ENCODE assay signal across 8 cellular contexts in genomic region chr2:73780242-73780582, GRCh38. TPM values are rescaled to one million over a fixed set of nuclear protein-coding genes. Genes with fewer than 3 reads are reported as not detected.
DNase-seq lines count a peak whose midpoint lies in the region; ATAC-seq and TF ChIP-seq lines count a peak whose summit lies in the region.

No MANE protein-coding gene starts in this region.

- H3K4me1 Mint-ChIP-seq in activated naive CD4-positive, alpha-beta T cell treated with anti-CD3 and anti-CD28 coated beads for 36 hours (ENCODE audit: low read depth) = peaks cover 24% of the 10 kb centered on the region
- peaks cover 27% of the 10 kb centered on the region for H3K4me1 Mint-ChIP-seq in activated naive CD8-positive, alpha-beta T cell treated with anti-CD3 and anti-CD28 coated beads, Interleukin-2, amount 50 U/mL, for 24 hours

- peaks cover 6% of the 10 kb centered on the region for H3K79me1 ChIP-seq in mesendoderm (ENCODE audit: low read length)

- H3K9me3 ChIP-seq in lower lobe of right lung (no peaks in the 10 kb centered on the region), transverse colon (no peaks in the 10 kb centered on the region)

- no peak overlapping the region for H3K18ac ChIP-seq in mesendoderm (ENCODE audit: low read length)

- H3K27ac ChIP-seq in lower lobe of right lung (peak overlapping the region; percentile 95), transverse colon (peak overlapping the region; percentile 91 to 96 (median 92)), mesendoderm (ENCODE audit: low read depth, low read length) (no peak overlapping the region)

- no peak overlapping the region for H3K4me2 ChIP-seq in mesendoderm (ENCODE audit: low read length)

- H3K4me3 ChIP-seq in lower lobe of right lung = peak overlapping the region; percentile 95
- H3K4me3 ChIP-seq in transverse colon = peak overlapping the region in 3 of 4 donors; percentile 70 to 86 (median 78)
- H3K4me3 ChIP-seq in mesendoderm (ENCODE audit: low read length) = no peak overlapping the region

- H3K56ac ChIP-seq in mesendoderm (ENCODE audit: low read length) = no peak overlapping the region

- TF ChIP-seq POLR2A in transverse colon (IDR thresholded peaks at IDR 0.05) = no peak

- peaks cover 14% of the 10 kb centered on the region for H3K36me3 Mint-ChIP-seq in activated naive CD4-positive, alpha-beta T cell treated with anti-CD3 and anti-CD28 coated beads for 36 hours (ENCODE audit: low read depth)
- H3K36me3 Mint-ChIP-seq in activated naive CD8-positive, alpha-beta T cell treated with anti-CD3 and anti-CD28 coated beads, Interleukin-2, amount 50 U/mL, for 24 hours (ENCODE audit: low read depth) = peaks cover 19% of the 10 kb centered on the region

- H4K5ac ChIP-seq in mesendoderm (ENCODE audit: low read length) = no peak overlapping the region

- H3K36me3 ChIP-seq in lower lobe of right lung = peaks cover 23% of the 10 kb centered on the region
- H3K36me3 ChIP-seq in transverse colon = peaks cover 0 to 18% (median 5%) of the 10 kb centered on the region in 4 donors
- no peaks in the 10 kb centered on the region for H3K36me3 ChIP-seq in mesendoderm (ENCODE audit: control insufficient read depth, insufficient read depth, low read length)

- no peak overlapping the region for H3K9ac ChIP-seq in mesendoderm (ENCODE audit: low read length)

- in situ Hi-C loops in transverse colon (cut with MboI; ENCODE audit: low pct_ligation_motif_present in 1 of 4, low pct_unique_long_range_greater_than_20kb in 1 of 4, low sequenced_read_pairs in 3 of 4) = loop anchor here in 1 of 4 donors (25.0 kb wide), 1 partner anchor 93 kb away; no protein-coding TSS in a partner anchor

- H4K8ac ChIP-seq in mesendoderm (ENCODE audit: low read depth, low read length) = no peak overlapping the region

- H3K27me3 ChIP-seq in lower lobe of right lung (ENCODE audit: low read depth) (peaks cover 4% of the 10 kb centered on the region), transverse colon (no peaks in the 10 kb centered on the region), mesendoderm (ENCODE audit: insufficient read depth, low read length, poor library complexity) (no peaks in the 10 kb centered on the region)

- H3K23ac ChIP-seq in mesendoderm (ENCODE audit: low read length) = no peak overlapping the region

- no peak for DNase-seq in activated naive CD4-positive, alpha-beta T cell treated with anti-CD3 and anti-CD28 coated beads for 36 hours
- DNase-seq in activated naive CD4-positive, alpha-beta T cell treated with Interleukin-2 at 50 U/mL for 16 hours = no peak
- DNase-seq in activated naive CD8-positive, alpha-beta T cell treated with anti-CD3 and anti-CD28 coated beads, Interleukin-2, amount 50 U/mL, for 24 hours = no peak
- DNase-seq in lower lobe of right lung = no peak
- no peak for DNase-seq in transverse colon
- DNase-seq in stimulated activated CD4-positive, alpha-beta T cell treated with anti-CD3 and anti-CD28 coated beads, Interleukin-4, amount 100 ng/mL, for 4 hours = no peak
- no peak for DNase-seq in mesendoderm
- DNase-seq in 8988T = no peak

- WGBS in transverse colon (ENCODE audit: low coverage in 1 of 2), 2 donors = 3 to 4% methylated on average over 5 to 6 of the region's 6 CpGs
- WGBS in mesendoderm (ENCODE audit: extremely low coverage, insufficient coverage, low lambda C conversion rate) = no CpG with 5 or more reads among the region's 6 CpGs

- TF ChIP-seq EP300 in transverse colon (IDR thresholded peaks at IDR 0.05; ENCODE audit: low read depth) = no peak

- H3K27me3 Mint-ChIP-seq in activated naive CD4-positive, alpha-beta T cell treated with anti-CD3 and anti-CD28 coated beads for 36 hours (ENCODE audit: low read depth) = peaks cover 2% of the 10 kb centered on the region
- H3K27me3 Mint-ChIP-seq in activated naive CD8-positive, alpha-beta T cell treated with anti-CD3 and anti-CD28 coated beads, Interleukin-2, amount 50 U/mL, for 24 hours = peaks cover 2% of the 10 kb centered on the region

- no peak overlapping the region for H2BK5ac ChIP-seq in mesendoderm (ENCODE audit: low read length)

- no peak overlapping the region for H2BK120ac ChIP-seq in mesendoderm (ENCODE audit: low read depth, low read length)

- no peak overlapping the region for H2BK15ac ChIP-seq in mesendoderm (replicated peaks; ENCODE audit: low read depth)

- no peak for TF ChIP-seq CTCF in lower lobe of right lung (IDR thresholded peaks at IDR 0.05)
- peak in 2 of 5 experiments; percentile 2 to 14 for TF ChIP-seq CTCF in transverse colon (IDR thresholded peaks at IDR 0.05)

- ATAC-seq in activated naive CD8-positive, alpha-beta T cell treated with anti-CD3 and anti-CD28 coated beads, Interleukin-2, amount 50 U/mL, for 24 hours = no peak
- ATAC-seq in lower lobe of right lung = no peak

- intact Hi-C loops in activated naive CD4-positive, alpha-beta T cell treated with anti-CD3 and anti-CD28 coated beads for 36 hours (cut with micrococcal nuclease) = loop anchor here (1.0 kb wide), 4 partner anchors 41 to 100 kb away; partner anchors contain the start of genes STAMBP and TPRKB
- intact Hi-C loops in lower lobe of right lung (cut with DNase I) = no loop called here
- intact Hi-C loops in transverse colon (cut with DNase I; ENCODE audit: low total_unique reads) = no loop called here

- peak overlapping the region; percentile 99 for H3K4me3 Mint-ChIP-seq in activated naive CD4-positive, alpha-beta T cell treated with anti-CD3 and anti-CD28 coated beads for 36 hours
- peak overlapping the region; percentile 100 for H3K4me3 Mint-ChIP-seq in activated naive CD8-positive, alpha-beta T cell treated with anti-CD3 and anti-CD28 coated beads, Interleukin-2, amount 50 U/mL, for 24 hours

- no peaks in the 10 kb centered on the region for H3K9me3 Mint-ChIP-seq in activated naive CD4-positive, alpha-beta T cell treated with anti-CD3 and anti-CD28 coated beads for 36 hours
- H3K9me3 Mint-ChIP-seq in activated naive CD8-positive, alpha-beta T cell treated with anti-CD3 and anti-CD28 coated beads, Interleukin-2, amount 50 U/mL, for 24 hours = no peaks in the 10 kb centered on the region

- peaks cover 33% of the 10 kb centered on the region for H3K4me1 ChIP-seq in lower lobe of right lung
- H3K4me1 ChIP-seq in transverse colon = peaks cover 5 to 23% (median 14%) of the 10 kb centered on the region in 4 donors
- H3K4me1 ChIP-seq in mesendoderm (ENCODE audit: control insufficient read depth, low read depth, low read length) = no peaks in the 10 kb centered on the region

- H3K27ac Mint-ChIP-seq in activated naive CD4-positive, alpha-beta T cell treated with anti-CD3 and anti-CD28 coated beads for 36 hours = peak overlapping the region; percentile 96
- H3K27ac Mint-ChIP-seq in activated naive CD8-positive, alpha-beta T cell treated with anti-CD3 and anti-CD28 coated beads, Interleukin-2, amount 50 U/mL, for 24 hours = peak overlapping the region; percentile 97

- no peak overlapping the region for H3K4ac ChIP-seq in mesendoderm (ENCODE audit: low read depth, low read length)

- CTCF ChIA-PET in activated naive CD4-positive, alpha-beta T cell treated with anti-CD3 and anti-CD28 coated beads for 36 hours (lab: Charles Lee) = interaction anchor here (0.6 to 0.7 kb wide), 3 partner anchors 42 to 163 kb away, joined by 3 read pairs; no protein-coding TSS in a partner anchor

- no peak overlapping the region for H2AK5ac ChIP-seq in mesendoderm (ENCODE audit: low read length)

- H3K79me2 ChIP-seq in mesendoderm (ENCODE audit: control insufficient read depth, insufficient read depth, low read length) = peaks cover 8% of the 10 kb centered on the region

RNA-seq across cellular contexts. Expression of gene DUSP11, which starts 0.3 kb away (rescaled TPM):
- 10 to 100 TPM; 22.7 to 24.4 TPM for total RNA-seq in activated naive CD4-positive, alpha-beta T cell treated with anti-CD3 and anti-CD28 coated beads for 36 hours
- total RNA-seq in lower lobe of right lung (17.6 TPM), transverse colon (10 to 100 TPM in 3 of 4 donors, 1 to 10 TPM in 1; 9.2 to 35.2 (median 30.8) TPM)
- polyA plus RNA-seq in mesendoderm (2013, experiment 1 of 2) = 29.4 TPM
- 33.2 TPM for polyA plus RNA-seq in mesendoderm (2013, experiment 2 of 2)

RNA-seq across cellular contexts. Expression of gene C2orf78, which starts 3.8 kb away (rescaled TPM):
- not detected for total RNA-seq in activated naive CD4-positive, alpha-beta T cell treated with anti-CD3 and anti-CD28 coated beads for 36 hours
- total RNA-seq in lower lobe of right lung (not detected), transverse colon (not detected)
- polyA plus RNA-seq in mesendoderm (2013, experiment 1 of 2) = 0.18 TPM
- polyA plus RNA-seq in mesendoderm (2013, experiment 2 of 2) = 0.11 TPM

RNA-seq across cellular contexts. Expression of gene TPRKB, which starts 43.1 kb away (rescaled TPM):
- total RNA-seq in activated naive CD4-positive, alpha-beta T cell treated with anti-CD3 and anti-CD28 coated beads for 36 hours = 10 to 100 TPM; 30.5 to 32.5 TPM
- total RNA-seq in lower lobe of right lung = 17.3 TPM
- 10 to 100 TPM; 10.5 to 76.2 (median 36.5) TPM for total RNA-seq in transverse colon
- polyA plus RNA-seq in mesendoderm (2013, experiment 1 of 2) = 95.7 TPM
- 92.3 TPM for polyA plus RNA-seq in mesendoderm (2013, experiment 2 of 2)

RNA-seq across cellular contexts. Expression of gene STAMBP, which starts 48.5 kb away (rescaled TPM):
- 10 to 100 TPM; 80.5 to 80.7 TPM for total RNA-seq in activated naive CD4-positive, alpha-beta T cell treated with anti-CD3 and anti-CD28 coated beads for 36 hours
- 31.3 TPM for total RNA-seq in lower lobe of right lung
- 1,000 to 10,000 TPM in 1 of 4 donors, 10 to 100 TPM in 3; 22.7 to 1,127 (median 37.3) TPM for total RNA-seq in transverse colon
- polyA plus RNA-seq in mesendoderm (2013, experiment 1 of 2) = 60.1 TPM
- 62.7 TPM for polyA plus RNA-seq in mesendoderm (2013, experiment 2 of 2)
